30 cellular contexts compared by ENCODE assay signal in the genomic region with DNA sequence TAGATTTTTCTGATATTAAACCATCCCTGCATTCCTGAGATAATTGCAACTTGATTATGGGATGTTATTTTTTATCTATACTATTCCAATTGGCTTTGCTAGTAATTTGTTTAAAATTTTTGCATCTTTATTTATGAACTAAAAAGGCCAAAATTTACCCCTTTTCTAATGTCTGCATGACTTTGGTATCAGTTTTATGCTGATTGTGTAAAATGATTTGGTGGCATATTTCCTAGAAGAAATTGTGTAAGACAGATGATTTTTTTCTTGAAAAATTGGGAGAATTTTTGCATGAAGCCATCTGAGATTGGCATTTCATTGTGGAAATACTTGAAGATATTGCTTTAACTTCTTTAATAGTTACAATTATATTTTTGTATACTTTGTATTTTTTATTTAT.
"Had no signal": no experiment of that assay in that cellular context is flagged by ENCODE, and none has a peak within 500 bp of the region (broad histone marks: within the 10 kb centered on the region; RNA-seq: fewer than 3 reads in every experiment).

No MANE protein-coding gene starts in this region.

- ATAC-seq: left colon; left lung; lower lobe of right lung; natural killer cell; sciatic nerve; stimulated activated naive B cell treated with anti-CD40 and anti-IgM and Interleukin-4, amounts not matched to agents 10 μg/mL and 1 μg/mL and 100 μg/mL, for 72 hours; upper lobe of right lung had no signal

- DNase-seq: hypothalamus; immature natural killer cell; kidney; left colon; left lung; lower lobe of right lung; mammary epithelial cell; mesenchymal stem cell; naive B cell; natural killer cell; nephron progenitor cell; ovary; stimulated activated CD4-positive, alpha-beta T cell treated with anti-CD3 and anti-CD28 coated beads, Interleukin-12 subunit alpha, Interleukin-12 subunit beta, amount 100 ng/mL, for 4 hours; stimulated activated CD4-positive, alpha-beta T cell treated with anti-CD3 and anti-CD28 coated beads, Interleukin-15, amount 100 ng/mL, for 24 hours; stimulated activated CD4-positive, alpha-beta T cell treated with anti-CD3 and anti-CD28 coated beads, Interleukin-2, amount 100 ng/mL, for 24 hours; stimulated activated CD4-positive, alpha-beta T cell treated with anti-CD3 and anti-CD28 coated beads, Interleukin-4, amount 100 ng/mL, for 1 hour; stimulated activated naive B cell treated with anti-CD40 and anti-IgM and Interleukin-4, amounts not matched to agents 10 μg/mL and 1 μg/mL and 100 μg/mL, for 72 hours; tibial artery; trophoblast cell; upper lobe of right lung had no signal

- H3K9me3 ChIP-seq: ovary, suprapubic skin, upper lobe of right lung had no signal

- H3K36me3 Mint-ChIP-seq: naive B cell, natural killer cell, neural progenitor cell had no signal

- H3K27me3 ChIP-seq: left lung, neural progenitor cell, ovary, right atrium auricular region, suprapubic skin, tibial artery, upper lobe of right lung had no signal

- H3K4me2 ChIP-seq: neural progenitor cell had no signal

- H3K36me3 ChIP-seq: left lung, lower lobe of right lung, neural progenitor cell, ovary, right atrium auricular region, suprapubic skin, thoracic aorta, tibial artery, upper lobe of right lung had no signal

- H3K4me3 Mint-ChIP-seq: immature natural killer cell; naive B cell; natural killer cell; nephron progenitor cell; neural progenitor cell; stimulated activated naive B cell treated with anti-CD40 and anti-IgM and Interleukin-4, amounts not matched to agents 10 μg/mL and 1 μg/mL and 100 μg/mL, for 72 hours; stimulated activated naive CD8-positive, alpha-beta T cell treated with anti-CD3 and anti-CD28 coated beads, Interleukin-15, Interleukin-2, amounts not matched to agents 100 ng/mL and 50 ng/mL, for 24 hours had no signal

- H3K4me3 ChIP-seq: left lung, lower lobe of right lung, neural progenitor cell, ovary, right atrium auricular region, skin epidermis, suprapubic skin, thoracic aorta, tibial artery, upper lobe of right lung had no signal

- H3K9ac ChIP-seq: neural progenitor cell had no signal

- H3K9me3 Mint-ChIP-seq: stimulated activated naive B cell treated with anti-CD40 and anti-IgM and Interleukin-4, amounts not matched to agents 10 μg/mL and 1 μg/mL and 100 μg/mL, for 72 hours had no signal

- H3K27me3 Mint-ChIP-seq: naive B cell; progenitor cell of endocrine pancreas; stimulated activated naive B cell treated with anti-CD40 and anti-IgM and Interleukin-4, amounts not matched to agents 10 μg/mL and 1 μg/mL and 100 μg/mL, for 72 hours; stimulated activated naive CD8-positive, alpha-beta T cell treated with anti-CD3 and anti-CD28 coated beads, Interleukin-15, Interleukin-2, amounts not matched to agents 100 ng/mL and 50 ng/mL, for 24 hours had no signal

- H3K4me1 ChIP-seq: left lung, lower lobe of right lung, neural progenitor cell, right atrium auricular region, tibial artery, upper lobe of right lung had no signal

- H3K27ac Mint-ChIP-seq: immature natural killer cell; natural killer cell; neural progenitor cell; progenitor cell of endocrine pancreas; stimulated activated naive B cell treated with anti-CD40 and anti-IgM and Interleukin-4, amounts not matched to agents 10 μg/mL and 1 μg/mL and 100 μg/mL, for 72 hours; stimulated activated naive CD8-positive, alpha-beta T cell treated with anti-CD3 and anti-CD28 coated beads, Interleukin-15, Interleukin-2, amounts not matched to agents 100 ng/mL and 50 ng/mL, for 24 hours had no signal

- FAIRE-seq: islet of Langerhans, urothelium cell line had no signal

- H3K27ac ChIP-seq: left lung, lower lobe of right lung, neural progenitor cell, ovary, right atrium auricular region, skin epidermis, suprapubic skin, thoracic aorta, tibial artery, upper lobe of right lung had no signal
